In the genomic region with DNA sequence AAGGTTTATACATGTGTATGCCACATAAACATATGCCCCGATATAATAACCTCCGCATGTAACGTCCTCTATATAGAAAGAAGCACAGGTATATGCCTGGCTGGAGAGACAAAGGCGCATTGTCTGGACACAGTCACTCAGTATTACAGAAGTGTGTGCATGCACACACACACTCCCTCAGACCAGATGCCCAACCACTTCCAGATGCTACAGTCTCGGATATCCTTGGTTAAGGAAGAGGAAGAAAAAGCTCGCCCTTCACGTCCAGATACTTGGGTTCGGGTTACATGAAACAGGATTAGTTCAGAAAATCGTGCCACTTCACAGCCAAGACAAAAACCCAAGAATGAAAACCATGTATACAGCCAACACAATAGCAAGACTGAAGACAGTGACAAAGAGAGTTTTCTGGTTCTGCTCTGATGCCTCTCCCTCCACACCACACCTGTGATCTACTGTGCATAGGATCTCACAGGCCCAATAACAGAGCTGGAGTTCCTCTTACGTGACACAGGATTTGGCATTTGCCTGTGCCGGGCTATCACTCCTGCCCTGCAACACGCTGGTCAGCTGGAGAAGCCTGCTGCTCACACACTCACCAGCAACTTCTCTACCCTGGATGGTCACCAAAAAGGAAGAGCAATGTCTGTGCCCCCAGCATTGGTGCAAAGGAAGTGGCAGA, we compare ENCODE assay signal across 1 cellular context.
TF ChIP-seq lines count a peak whose summit lies in the region.

No MANE protein-coding gene starts in this region.

TF ChIP-seq in SK-N-SH treated with all-trans-retinoic acid at 6 μM for 48 hours, 23 proteins besides CTCF, POLR2A, EP300 and RAD21 (continued from another document):
- no peak for TF ChIP-seq TSHZ2 (CRISPR knock-in tag; IDR thresholded peaks at IDR 0.05)
- TF ChIP-seq CREB5 (CRISPR knock-in tag; IDR thresholded peaks at IDR 0.05; ENCODE audit: low read depth), result no peak
